13 cellular contexts compared by ENCODE assay signal in genomic region chr7:31437466-31437865, GRCh38.
"Had no signal": no experiment of that assay in that cellular context is flagged by ENCODE, and none has a peak within 500 bp of the region (broad histone marks: within the 10 kb centered on the region; RNA-seq: fewer than 3 reads in every experiment).

No MANE protein-coding gene starts in this region.

- H3K4me3 ChIP-seq: uterus had no signal

- H3K36me3 ChIP-seq: uterus had no signal

- H3K27ac ChIP-seq: uterus had no signal

- H3K4me1 ChIP-seq: uterus had no signal

- DNase-seq: activated CD4-positive, alpha-beta memory T cell treated with anti-CD3 and anti-CD28 coated beads for 36 hours; activated CD4-positive, alpha-beta T cell treated with anti-CD3 and anti-CD28 coated beads for 36 hours; activated naive CD4-positive, alpha-beta T cell treated with anti-CD3 and anti-CD28 coated beads, Interleukin-2, amount 10 ng/mL, durations not matched to agents 7 days and 5 days; activated T-cell treated with anti-CD3 and anti-CD28 coated beads, Interleukin-2, amount 50 U/mL, for 24 hours; hippocampal formation; mesenchymal stem cell; posterior cingulate gyrus; retina; uterus had no signal

- H3K9me3 ChIP-seq: uterus had no signal

- ATAC-seq: activated CD4-positive, alpha-beta T cell treated with anti-CD3 and anti-CD28 coated beads for 36 hours; esophagus mucosa; natural killer cell treated with Interleukin-12 subunit alpha and Interleukin-12 subunit beta and Interleukin-15 and Interleukin-18, amount 100 ng/mL, for 72 hours; stimulated activated effector memory CD8-positive, alpha-beta T cell treated with anti-CD3 and anti-CD28 coated beads, Interleukin-12 subunit alpha, Interleukin-12 subunit beta, amount 100 ng/mL, for 72 hours had no signal

- H3K27me3 ChIP-seq: uterus had no signal

- FAIRE-seq: astrocyte had no signal
